ENCODE assay signal across 10 cellular contexts in the genomic region with DNA sequence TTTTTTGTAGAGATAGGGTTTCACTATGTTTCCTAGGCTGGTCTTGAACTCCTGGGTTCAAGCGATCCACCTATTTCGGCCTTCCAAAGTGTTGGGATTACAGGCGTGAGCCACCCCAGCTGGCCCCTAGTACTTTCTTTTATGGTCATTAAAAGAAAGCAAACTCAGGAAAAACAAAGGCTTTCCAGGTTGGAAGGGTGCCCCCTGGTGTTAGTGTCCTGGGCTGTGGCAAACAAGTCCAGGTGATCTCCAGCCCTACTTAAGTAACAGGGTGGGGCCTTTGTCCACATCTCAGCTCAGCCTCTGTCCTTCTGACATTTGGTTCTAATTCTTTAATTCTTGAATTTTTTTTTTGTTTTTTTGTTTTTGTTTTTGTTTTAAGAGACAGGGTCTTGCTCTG. TPM values are rescaled to one million over a fixed set of nuclear protein-coding genes. Genes with fewer than 3 reads are reported as not detected.
DNase-seq lines count a peak whose midpoint lies in the region; ATAC-seq, FAIRE-seq and TF ChIP-seq lines count a peak whose summit lies in the region.
"Had no signal": no experiment of that assay in that cellular context is flagged by ENCODE, and none has a peak within 500 bp of the region (broad histone marks: within the 10 kb centered on the region; RNA-seq: fewer than 3 reads in every experiment).

No MANE protein-coding gene starts in this region.

- H3K4me1 ChIP-seq in right cardiac atrium (ENCODE audit: control insufficient read depth, insufficient read depth, low read length) (peaks cover 30% of the 10 kb centered on the region), stomach smooth muscle (ENCODE audit: control insufficient read depth, insufficient read depth, low read length) (peaks cover 93% of the 10 kb centered on the region)

- no peak overlapping the region for H3K4me3 ChIP-seq in right cardiac atrium (ENCODE audit: low read length)
- peak overlapping the region in 1 of 2 donors; percentile 40 for H3K4me3 ChIP-seq in stomach smooth muscle (ENCODE audit: low read length in 2 of 2)
- H3K4me3 ChIP-seq: SJSA1 had no signal

- no peaks in the 10 kb centered on the region for H3K9me3 ChIP-seq in right cardiac atrium (ENCODE audit: control insufficient read depth, low read length)
- no peaks in the 10 kb centered on the region for H3K9me3 ChIP-seq in stomach smooth muscle (ENCODE audit: control insufficient read depth in 2 of 2, low read length in 2 of 2)
- H3K9me3 ChIP-seq: SJSA1 had no signal

- H3K36me3 ChIP-seq in stomach smooth muscle (ENCODE audit: control insufficient read depth in 2 of 2, insufficient read depth in 2 of 2, low read length in 2 of 2): peaks cover 28 to 29% of the 10 kb centered on the region in 2 donors

- intact Hi-C loops in activated CD8-positive, alpha-beta T cell treated with anti-CD3 and anti-CD28 coated beads for 36 hours (cut with micrococcal nuclease): no loop called here
- intact Hi-C loops in right cardiac atrium (cut with DNase I): no loop called here

- no peak overlapping the region for H3K4me3 Mint-ChIP-seq in activated CD8-positive, alpha-beta T cell treated with anti-CD3 and anti-CD28 coated beads for 36 hours
- H3K4me3 Mint-ChIP-seq in activated T-helper 17 cell treated with anti-CD3 and anti-CD28 coated beads, Interleukin-2, amount 50 U/mL, for 72 hours: no peak overlapping the region

- H3K27ac ChIP-seq in right cardiac atrium (ENCODE audit: low read length) (peak overlapping the region; percentile 13), stomach smooth muscle (ENCODE audit: low read length) (peak overlapping the region; percentile 92)
- H3K27ac ChIP-seq: SJSA1 had no signal

- no peaks in the 10 kb centered on the region for H3K27me3 ChIP-seq in right cardiac atrium (ENCODE audit: control insufficient read depth, insufficient read depth)
- H3K27me3 ChIP-seq in stomach smooth muscle (ENCODE audit: control insufficient read depth in 1 of 2, insufficient read depth in 2 of 2, low read length in 2 of 2): no peaks in the 10 kb centered on the region
- H3K27me3 ChIP-seq: SJSA1 had no signal

- H3K9ac ChIP-seq in stomach smooth muscle (ENCODE audit: low read length in 2 of 2): no peak overlapping the region

- no peak for ATAC-seq in activated CD8-positive, alpha-beta T cell treated with anti-CD3 and anti-CD28 coated beads for 36 hours
- ATAC-seq in right cardiac atrium: no peak
- no peak for ATAC-seq in activated T-helper 17 cell treated with anti-CD3 and anti-CD28 coated beads, Interleukin-2, amount 50 U/mL, for 72 hours (replicated peaks)

- no peak overlapping the region for H3K27ac Mint-ChIP-seq in activated CD8-positive, alpha-beta T cell treated with anti-CD3 and anti-CD28 coated beads for 36 hours
- H3K27ac Mint-ChIP-seq in activated T-helper 17 cell treated with anti-CD3 and anti-CD28 coated beads, Interleukin-2, amount 50 U/mL, for 72 hours: no peak overlapping the region

- TF ChIP-seq CTCF in activated CD8-positive, alpha-beta T cell treated with anti-CD3 and anti-CD28 coated beads for 36 hours (IDR thresholded peaks at IDR 0.05): peak; percentile 43

- H3K27me3 Mint-ChIP-seq in activated CD8-positive, alpha-beta T cell treated with anti-CD3 and anti-CD28 coated beads for 36 hours: peaks cover 4% of the 10 kb centered on the region
- H3K27me3 Mint-ChIP-seq in activated T-helper 17 cell treated with anti-CD3 and anti-CD28 coated beads, Interleukin-2, amount 50 U/mL, for 72 hours: no peaks in the 10 kb centered on the region

- CTCF ChIA-PET in activated CD8-positive, alpha-beta T cell treated with anti-CD3 and anti-CD28 coated beads for 36 hours (lab: Charles Lee): interaction anchor here (0.6 to 7.0 kb wide), 14 partner anchors 9 to 145 kb away, joined by 3 to 34 read pairs (median 4); no protein-coding TSS in a partner anchor

- peaks cover 17% of the 10 kb centered on the region for H3K4me1 Mint-ChIP-seq in activated CD8-positive, alpha-beta T cell treated with anti-CD3 and anti-CD28 coated beads for 36 hours (ENCODE audit: low read depth)
- peaks cover 16% of the 10 kb centered on the region for H3K4me1 Mint-ChIP-seq in activated T-helper 17 cell treated with anti-CD3 and anti-CD28 coated beads, Interleukin-2, amount 50 U/mL, for 72 hours

- POLR2A ChIA-PET in activated CD8-positive, alpha-beta T cell treated with anti-CD3 and anti-CD28 coated beads for 36 hours (lab: Charles Lee): interaction anchor here (0.6 kb wide), 1 partner anchor 51 kb away, joined by 3 read pairs; no protein-coding TSS in a partner anchor

- no peaks in the 10 kb centered on the region for H3K36me3 Mint-ChIP-seq in activated CD8-positive, alpha-beta T cell treated with anti-CD3 and anti-CD28 coated beads for 36 hours (ENCODE audit: low read depth)
- H3K36me3 Mint-ChIP-seq in activated T-helper 17 cell treated with anti-CD3 and anti-CD28 coated beads, Interleukin-2, amount 50 U/mL, for 72 hours (ENCODE audit: low read depth): peaks cover 36% of the 10 kb centered on the region

- no peaks in the 10 kb centered on the region for H3K9me3 Mint-ChIP-seq in activated CD8-positive, alpha-beta T cell treated with anti-CD3 and anti-CD28 coated beads for 36 hours
- H3K9me3 Mint-ChIP-seq in activated T-helper 17 cell treated with anti-CD3 and anti-CD28 coated beads, Interleukin-2, amount 50 U/mL, for 72 hours: no peaks in the 10 kb centered on the region

- FAIRE-seq in HTR-8/SVneo (lab: Jason Lieb, UNC): no peak
- no peak for FAIRE-seq in frontal cortex (lab: Jason Lieb, UNC)

- 77% methylated on average over 3 of the region's 3 CpGs for whole genome bisulfite sequencing in right cardiac atrium

- DNase-seq in D341Med (ENCODE audit: low spot score): peak; percentile 71
- DNase-seq in HTR-8/SVneo (ENCODE audit: insufficient read length, low spot score): peak; percentile 57
- DNase-seq in activated CD8-positive, alpha-beta T cell treated with anti-CD3 and anti-CD28 coated beads for 36 hours: peak; percentile 67
- peak in 1 of 3 donors; percentile 71 for DNase-seq in right cardiac atrium
- DNase-seq in activated CD4-positive, CD25-positive, alpha-beta regulatory T cell (lab: John Stamatoyannopoulos, UW): no peak
- DNase-seq in frontal cortex (ENCODE audit: low spot score in 2 of 2): no peak

RNA-seq across cellular contexts. Expression of gene IGFBP4, which starts 6.9 kb away (rescaled TPM):
- total RNA-seq in activated CD8-positive, alpha-beta T cell treated with anti-CD3 and anti-CD28 coated beads for 36 hours: 10 to 100 TPM; 10.7 to 11.6 TPM
- total RNA-seq in right cardiac atrium: 100 to 1,000 TPM; 159 to 510 (median 262) TPM
- polyA plus RNA-seq in right cardiac atrium: 205 TPM
- 10 to 100 TPM in 1 of 2 donors, 1 to 10 TPM in 1; 5.3 to 33.8 TPM for total RNA-seq in activated T-helper 17 cell treated with anti-CD3 and anti-CD28 coated beads, Interleukin-2, amount 50 U/mL, for 72 hours
- 7.3 TPM for total RNA-seq in frontal cortex

RNA-seq across cellular contexts. Expression of gene TOP2A, which starts 32.5 kb away (rescaled TPM):
- 100 to 1,000 TPM; 273 to 280 TPM for total RNA-seq in activated CD8-positive, alpha-beta T cell treated with anti-CD3 and anti-CD28 coated beads for 36 hours
- total RNA-seq in right cardiac atrium (1 to 10 TPM in 3 of 4 donors, under 1 TPM in 1; 0.22 to 5.9 (median 3.2) TPM), frontal cortex (19.6 TPM)
- 0.70 TPM for polyA plus RNA-seq in right cardiac atrium
- total RNA-seq in activated T-helper 17 cell treated with anti-CD3 and anti-CD28 coated beads, Interleukin-2, amount 50 U/mL, for 72 hours: 100 to 1,000 TPM; 230 to 257 TPM

RNA-seq across cellular contexts. Expression of gene TNS4, which starts 51.2 kb away (rescaled TPM):
- 1 to 10 TPM; 5.8 to 6.3 TPM for total RNA-seq in activated CD8-positive, alpha-beta T cell treated with anti-CD3 and anti-CD28 coated beads for 36 hours
- total RNA-seq in right cardiac atrium (under 1 TPM in 1 of 4 donors, not detected in 3; 0.14 TPM), frontal cortex (not detected)
- polyA plus RNA-seq in right cardiac atrium: not detected
- 10 to 100 TPM in 1 of 2 donors, 1 to 10 TPM in 1; 8.8 to 19.8 TPM for total RNA-seq in activated T-helper 17 cell treated with anti-CD3 and anti-CD28 coated beads, Interleukin-2, amount 50 U/mL, for 72 hours
- total RNA-seq: myocyte, SJSA1 had no signal

Comparison
In these comparisons a context has a peak if more than half of its experiments do, and no peak if none do; other contexts are left out.
1. DNase-seq: peak in D341Med (single experiment), HTR-8/SVneo (single experiment) and activated CD8-positive, alpha-beta T cell treated with anti-CD3 and anti-CD28 coated beads for 36 hours (single experiment); none in activated CD4-positive, CD25-positive, alpha-beta regulatory T cell (0 of 4) and frontal cortex (0 of 2).
2. RNA of gene IGFBP4, which starts 6.9 kb away (total RNA-seq): 159 to 510 TPM in right cardiac atrium; 5.3 to 33.8 TPM in activated T-helper 17 cell treated with anti-CD3 and anti-CD28 coated beads, Interleukin-2, amount 50 U/mL, for 72 hours, 10.7 to 11.6 TPM in activated CD8-positive, alpha-beta T cell treated with anti-CD3 and anti-CD28 coated beads for 36 hours and 7.3 TPM in frontal cortex (single experiment); every median in the first group is over 4 times any median in the second.
3. RNA of gene TOP2A, which starts 32.5 kb away (total RNA-seq): 273 to 280 TPM in activated CD8-positive, alpha-beta T cell treated with anti-CD3 and anti-CD28 coated beads for 36 hours and 230 to 257 TPM in activated T-helper 17 cell treated with anti-CD3 and anti-CD28 coated beads, Interleukin-2, amount 50 U/mL, for 72 hours; 19.6 TPM in frontal cortex (single experiment) and 0.22 to 5.9 TPM in right cardiac atrium; every median in the first group is over 10 times any median in the second.